Comparison of ENCODE assay signal across 8 cellular contexts in genomic region chr12:40105265-40105514, GRCh38.
DNase-seq lines count a peak whose midpoint lies in the region; ATAC-seq and TF ChIP-seq lines count a peak whose summit lies in the region.

No MANE protein-coding gene starts in this region.

- H3K4me3 ChIP-seq in GM12875 (ENCODE audit: low read depth, low read length) (peak overlapping the region; percentile 72), SU-DHL-6 (ENCODE audit: insufficient read depth, low read length, poor library complexity, severe bottlenecking) (peak overlapping the region; percentile 91), foreskin fibroblast (ENCODE audit: low read depth in 1 of 2, low read length in 2 of 2) (peak overlapping the region; percentile 67 to 79), parathyroid adenoma (ENCODE audit: low read depth, low read length) (peak overlapping the region; percentile 66)

- H3K36me3 ChIP-seq in SU-DHL-6 (ENCODE audit: low read length) = no peaks in the 10 kb centered on the region
- H3K36me3 ChIP-seq in parathyroid adenoma (ENCODE audit: control insufficient read depth, insufficient read depth, low read length) = no peaks in the 10 kb centered on the region

- peaks cover 19% of the 10 kb centered on the region for H3K4me1 ChIP-seq in parathyroid adenoma

- H3K27me3 ChIP-seq in SU-DHL-6 (ENCODE audit: low read length) (no peaks in the 10 kb centered on the region), parathyroid adenoma (ENCODE audit: control insufficient read depth, insufficient read depth, low read length) (no peaks in the 10 kb centered on the region)

- no peaks in the 10 kb centered on the region for H4K20me1 ChIP-seq in SU-DHL-6 (ENCODE audit: low read depth, low read length)

- H3F3A ChIP-seq in SU-DHL-6 (ENCODE audit: insufficient read depth) = peaks cover 10% of the 10 kb centered on the region

- peak in 1 of 2 donors; percentile 67 for DNase-seq in foreskin fibroblast
- no peak for DNase-seq in NCI-H1436 (lab: John Stamatoyannopoulos, UW)
- no peak for DNase-seq in HPDE6-E6E7 (ENCODE audit: extremely low spot score)
- DNase-seq in SHP77 treated with DMSO at 0.1 percent for 48 hours (lab: John Stamatoyannopoulos, UW) = no peak

- H3K9me2 ChIP-seq in SU-DHL-6 (replicated peaks; ENCODE audit: insufficient read depth, low read length) = no peaks in the 10 kb centered on the region

- H3K9me3 ChIP-seq in SU-DHL-6 (ENCODE audit: insufficient read depth, low read length) (no peaks in the 10 kb centered on the region), parathyroid adenoma (ENCODE audit: control insufficient read depth, low read length) (no peaks in the 10 kb centered on the region)

- TF ChIP-seq CTCF in GM12875 (IDR thresholded peaks at IDR 0.05; ENCODE audit: borderline replicate concordance, insufficient read depth, low read depth, low read length) (no peak), SU-DHL-6 (IDR thresholded peaks at IDR 0.05; ENCODE audit: insufficient read depth, low read length, poor library complexity, severe bottlenecking) (no peak), foreskin fibroblast (IDR thresholded peaks at IDR 0.05; ENCODE audit: low read depth, low read length) (no peak), parathyroid adenoma (IDR thresholded peaks at IDR 0.05) (no peak)

- peak; percentile 42 for ATAC-seq in HG02870 (IDR thresholded peaks at IDR 0.05; ENCODE audit: unreplicated experiment)

- H3K79me2 ChIP-seq in SU-DHL-6 (ENCODE audit: insufficient read depth, low read length) = no peaks in the 10 kb centered on the region
- H3K79me2 ChIP-seq in parathyroid adenoma = peaks cover 30% of the 10 kb centered on the region

- H3K4me2 ChIP-seq in SU-DHL-6 (ENCODE audit: low read depth, low read length, poor library complexity, severe bottlenecking) = peak overlapping the region; percentile 88
- peak overlapping the region; percentile 65 for H3K4me2 ChIP-seq in parathyroid adenoma (ENCODE audit: low read length)

- H2AFZ ChIP-seq in SU-DHL-6 (ENCODE audit: low read depth, low read length, severe bottlenecking) (peak overlapping the region; percentile 96), parathyroid adenoma (peak overlapping the region; percentile 73)

- H3K9ac ChIP-seq in SU-DHL-6 (ENCODE audit: low read length) (peak overlapping the region; percentile 91), parathyroid adenoma (peak overlapping the region; percentile 81)

- H3K27ac ChIP-seq in SU-DHL-6 (ENCODE audit: low read depth, low read length) (no peak overlapping the region), parathyroid adenoma (peak overlapping the region; percentile 81)
